In the genomic region with DNA sequence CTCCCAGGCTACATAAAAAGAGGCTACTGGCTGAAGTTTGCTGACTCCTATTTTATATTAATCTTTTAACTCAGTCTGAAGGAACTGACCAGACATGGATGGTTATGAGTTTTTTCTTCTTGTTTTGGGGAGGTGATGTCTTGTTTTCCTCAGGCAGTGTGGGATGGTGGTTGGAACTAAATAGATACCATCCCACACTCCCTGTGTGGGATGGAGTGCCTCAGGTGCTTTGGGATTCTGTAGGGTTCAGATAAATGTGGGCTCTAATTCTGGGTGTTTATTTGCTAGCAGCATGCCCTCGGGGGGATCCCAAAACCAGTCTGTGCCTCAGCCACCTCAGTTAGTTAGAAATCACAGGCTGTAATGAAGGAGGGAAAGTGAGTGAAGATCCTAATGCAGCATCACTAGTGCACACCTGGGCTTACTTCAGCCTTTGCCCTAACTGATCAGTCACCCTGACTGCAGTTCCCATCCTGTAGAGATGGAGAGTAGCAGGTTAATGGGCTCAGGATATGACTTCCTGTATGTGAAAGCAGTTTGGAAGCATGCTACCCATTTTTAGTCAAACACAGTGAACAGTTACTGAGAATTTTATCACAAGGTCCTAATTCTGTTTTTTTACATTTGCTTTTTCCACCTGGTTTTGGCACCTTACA, we compare ENCODE assay signal across 12 cellular contexts.
DNase-seq lines count a peak whose midpoint lies in the region; ATAC-seq lines count a peak whose summit lies in the region.
"Had no signal": no experiment of that assay in that cellular context is flagged by ENCODE, and none has a peak within 500 bp of the region (broad histone marks: within the 10 kb centered on the region; RNA-seq: fewer than 3 reads in every experiment).

No MANE protein-coding gene starts in this region.

- H3K9me3 Mint-ChIP-seq in activated CD4-positive, alpha-beta T cell treated with anti-CD3 and anti-CD28 coated beads for 36 hours (ENCODE audit: low read depth), result no peaks in the 10 kb centered on the region
- H3K9me3 Mint-ChIP-seq in activated naive CD8-positive, alpha-beta T cell treated with anti-CD3 and anti-CD28 coated beads, Interleukin-2, amount 50 U/mL, for 24 hours, result no peaks in the 10 kb centered on the region

- no peak overlapping the region for H2BK120ac ChIP-seq in trophoblast cell (ENCODE audit: insufficient read depth, low read length, poor library complexity)

- no peak overlapping the region for H2BK12ac ChIP-seq in trophoblast cell (ENCODE audit: low read length)

- H3K14ac ChIP-seq in trophoblast cell (ENCODE audit: low read length), result no peak overlapping the region

- ATAC-seq in activated CD4-positive, alpha-beta T cell treated with anti-CD3 and anti-CD28 coated beads for 36 hours, result peak; percentile 8
- ATAC-seq in HG02981 (IDR thresholded peaks at IDR 0.05; ENCODE audit: unreplicated experiment), result peak; percentile 42
- ATAC-seq in activated naive CD8-positive, alpha-beta T cell treated with anti-CD3 and anti-CD28 coated beads, Interleukin-2, amount 50 U/mL, for 24 hours, result no peak

- H3K23ac ChIP-seq in trophoblast cell (ENCODE audit: low read length), result no peak overlapping the region

- no peak overlapping the region for H4K8ac ChIP-seq in trophoblast cell (ENCODE audit: low read depth, low read length)

- H3K18ac ChIP-seq in trophoblast cell (ENCODE audit: low read length), result no peak overlapping the region

- H3K9ac ChIP-seq in trophoblast cell (ENCODE audit: low read length), result peak overlapping the region; percentile 4

- H3K79me1 ChIP-seq in trophoblast cell (ENCODE audit: low read length), result no peaks in the 10 kb centered on the region

- no peak overlapping the region for H3K4me2 ChIP-seq in trophoblast cell (ENCODE audit: low read length)

- peak overlapping the region; percentile 90 for H3K27ac Mint-ChIP-seq in activated CD4-positive, alpha-beta T cell treated with anti-CD3 and anti-CD28 coated beads for 36 hours
- H3K27ac Mint-ChIP-seq in activated naive CD8-positive, alpha-beta T cell treated with anti-CD3 and anti-CD28 coated beads, Interleukin-2, amount 50 U/mL, for 24 hours, result peak overlapping the region; percentile 76

- peaks cover 91% of the 10 kb centered on the region for H3K4me1 Mint-ChIP-seq in activated CD4-positive, alpha-beta T cell treated with anti-CD3 and anti-CD28 coated beads for 36 hours
- peaks cover 93% of the 10 kb centered on the region for H3K4me1 Mint-ChIP-seq in activated naive CD8-positive, alpha-beta T cell treated with anti-CD3 and anti-CD28 coated beads, Interleukin-2, amount 50 U/mL, for 24 hours

- no peak overlapping the region for H2AFZ ChIP-seq in trophoblast cell (ENCODE audit: insufficient read depth, low read length, poor library complexity)

- no peaks in the 10 kb centered on the region for H3K27me3 Mint-ChIP-seq in activated CD4-positive, alpha-beta T cell treated with anti-CD3 and anti-CD28 coated beads for 36 hours
- no peaks in the 10 kb centered on the region for H3K27me3 Mint-ChIP-seq in activated naive CD8-positive, alpha-beta T cell treated with anti-CD3 and anti-CD28 coated beads, Interleukin-2, amount 50 U/mL, for 24 hours

- H2BK5ac ChIP-seq in trophoblast cell (ENCODE audit: low read depth, low read length, poor library complexity), result no peak overlapping the region

- no peak overlapping the region for H2AK5ac ChIP-seq in trophoblast cell (ENCODE audit: low read length)

- no peaks in the 10 kb centered on the region for H3K9me3 ChIP-seq in trophoblast cell (ENCODE audit: insufficient read depth, low read depth, low read length)

- H3K36me3 ChIP-seq in trophoblast cell (ENCODE audit: control insufficient read depth in 1 of 2, insufficient read depth in 2 of 2, low read length in 2 of 2), result peaks cover 0 to 2% of the 10 kb centered on the region in 2 experiments

- no peak overlapping the region for H3K27ac ChIP-seq in trophoblast cell (ENCODE audit: low read depth, low read length)

- no peaks in the 10 kb centered on the region for H3K27me3 ChIP-seq in trophoblast cell (ENCODE audit: insufficient read depth, low read length)

- peaks cover 0 to 2% of the 10 kb centered on the region in 2 experiments for H3K4me1 ChIP-seq in trophoblast cell (ENCODE audit: control insufficient read depth in 1 of 2, insufficient read depth in 2 of 2, low read length in 2 of 2)

- no peak overlapping the region for H4K12ac ChIP-seq in trophoblast cell (ENCODE audit: low read depth, low read length)

- CTCF ChIA-PET in activated CD4-positive, alpha-beta T cell treated with anti-CD3 and anti-CD28 coated beads for 36 hours (lab: Charles Lee), result interaction anchor here (1.3 to 2.5 kb wide), 2 partner anchors 8 to 13 kb away, joined by 5 to 7 read pairs; no protein-coding TSS in a partner anchor

- no peak overlapping the region for H3K4ac ChIP-seq in trophoblast cell (ENCODE audit: low read depth, low read length)

- intact Hi-C loops in activated CD4-positive, alpha-beta T cell treated with anti-CD3 and anti-CD28 coated beads for 36 hours (cut with DNase I, micrococcal nuclease), result loop anchor here in 1 of 2 experiments (2.0 kb wide), 1 partner anchor 30 kb away; no protein-coding TSS in a partner anchor

- H3K79me2 ChIP-seq in trophoblast cell (ENCODE audit: control insufficient read depth, insufficient read depth, low read length, poor library complexity), result peaks cover 2% of the 10 kb centered on the region

- no peak overlapping the region for H4K91ac ChIP-seq in trophoblast cell (ENCODE audit: low read depth, low read length)

- no peak overlapping the region for H3K4me3 ChIP-seq in trophoblast cell (ENCODE audit: low read depth, low read length)

- H3K36me3 Mint-ChIP-seq in activated CD4-positive, alpha-beta T cell treated with anti-CD3 and anti-CD28 coated beads for 36 hours (ENCODE audit: low read depth), result peaks cover 2% of the 10 kb centered on the region
- no peaks in the 10 kb centered on the region for H3K36me3 Mint-ChIP-seq in activated naive CD8-positive, alpha-beta T cell treated with anti-CD3 and anti-CD28 coated beads, Interleukin-2, amount 50 U/mL, for 24 hours (ENCODE audit: low read depth)

- POLR2A ChIA-PET in activated CD4-positive, alpha-beta T cell treated with anti-CD3 and anti-CD28 coated beads for 36 hours (lab: Charles Lee), result interaction anchor here (1.3 kb wide), 1 partner anchor 16 kb away, joined by 6 read pairs; no protein-coding TSS in a partner anchor

- no CpG with 5 or more reads among the region's 1 CpG for WGBS in trophoblast cell (ENCODE audit: extremely low coverage, insufficient coverage, insufficient read length)

- no peak for DNase-seq in activated CD4-positive, alpha-beta T cell treated with anti-CD3 and anti-CD28 coated beads for 36 hours
- DNase-seq in activated CD4-positive, alpha-beta T cell treated with anti-CD3 and anti-CD28 coated beads, Interleukin-2, amount 50 U/mL, for 4 hours, result no peak
- no peak for DNase-seq in activated naive CD8-positive, alpha-beta T cell treated with anti-CD3 and anti-CD28 coated beads, Interleukin-2, amount 50 U/mL, for 24 hours
- DNase-seq in trophoblast cell (no peak), amniotic stem cell (lab: John Stamatoyannopoulos, UW) (no peak), NCI-H526 (lab: John Stamatoyannopoulos, UW) (no peak), 8988T (no peak)
- DNase-seq: HCEC 1CT; NK-92 treated with Interleukin-12 subunit alpha and Interleukin-12 subunit beta, amount 100 ng/mL, for 24 hours; stimulated activated CD8-positive, alpha-beta memory T cell treated with anti-CD3 and anti-CD28 coated beads, Interleukin-4, amount 100 ng/mL, for 48 hours; T-helper 9 cell had no signal

- H3K4me3 Mint-ChIP-seq in activated CD4-positive, alpha-beta T cell treated with anti-CD3 and anti-CD28 coated beads for 36 hours, result no peak overlapping the region
- peak overlapping the region; percentile 16 for H3K4me3 Mint-ChIP-seq in activated naive CD8-positive, alpha-beta T cell treated with anti-CD3 and anti-CD28 coated beads, Interleukin-2, amount 50 U/mL, for 24 hours
